1 cellular context compared by ENCODE assay signal in genomic region chr14:102499401-102500189, GRCh38.
TF ChIP-seq lines count a peak whose summit lies in the region.

No MANE protein-coding gene starts in this region.

TF ChIP-seq in IMR-90, 13 proteins besides CTCF, POLR2A, EP300 and RAD21 (continued from another document):
- TF ChIP-seq USF2 (IDR thresholded peaks at IDR 0.05; ENCODE audit: low read depth, low read length) (no peak), RCOR1 (IDR thresholded peaks at IDR 0.05; ENCODE audit: insufficient replicate concordance, low read length) (no peak), MXI1 (IDR thresholded peaks at IDR 0.05; ENCODE audit: borderline replicate concordance, low read depth, low read length) (no peak), MAFK (IDR thresholded peaks at IDR 0.05; ENCODE audit: low read depth, low read length) (no peak), ELK1 (IDR thresholded peaks at IDR 0.05; ENCODE audit: borderline replicate concordance, low read depth, low read length) (no peak), MAZ (IDR thresholded peaks at IDR 0.05; ENCODE audit: borderline replicate concordance, low read depth, low read length) (no peak), NFE2L2 (IDR thresholded peaks at IDR 0.05; ENCODE audit: low read depth, low read length) (no peak), CHD1 (IDR thresholded peaks at IDR 0.05; ENCODE audit: low read depth, low read length) (no peak), BHLHE40 (IDR thresholded peaks at IDR 0.05; ENCODE audit: low read depth, low read length) (no peak), RFX5 (IDR thresholded peaks at IDR 0.05; ENCODE audit: low read depth, low read length) (no peak), SMC3 (IDR thresholded peaks at IDR 0.05; ENCODE audit: low read depth, low read length) (no peak), FOS (IDR thresholded peaks at IDR 0.05; ENCODE audit: low read depth, low read length) (no peak)
